2 cellular contexts compared by ENCODE assay signal in the genomic region with DNA sequence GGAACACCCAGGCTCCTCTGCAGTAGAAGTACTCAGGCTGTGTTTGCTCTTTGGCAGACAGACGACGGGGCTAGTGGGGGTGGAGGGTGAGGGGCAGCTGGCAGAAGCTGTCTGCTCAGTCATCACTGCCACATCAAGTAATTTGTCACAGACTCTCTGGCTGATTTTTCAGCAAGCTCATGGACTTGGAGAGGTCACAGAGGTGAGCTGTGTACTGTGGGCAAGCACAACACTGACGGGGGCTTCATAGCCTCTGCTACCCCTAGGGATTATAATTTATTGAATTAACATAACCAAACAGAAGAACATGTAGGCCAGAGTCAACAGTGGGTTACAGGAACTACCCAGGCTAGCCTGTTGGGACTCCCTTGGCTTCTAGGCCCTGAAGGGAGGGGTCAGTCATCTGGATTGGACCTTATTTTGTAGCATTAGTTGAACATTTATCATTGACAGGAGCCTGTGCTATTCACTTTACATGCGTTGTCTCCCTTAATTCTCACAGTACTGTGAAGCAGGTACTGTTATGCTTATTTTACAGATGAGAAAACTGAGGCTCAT.
A peak's percentile ranks its signal among the peaks of the same experiment; 100 is the strongest.
TF ChIP-seq lines count a peak whose summit lies in the region.

No MANE protein-coding gene starts in this region.

TF ChIP-seq in liver, 16 proteins besides CTCF, POLR2A, EP300 and RAD21 (continued from another document):
- TF ChIP-seq HNF4G (IDR thresholded peaks at IDR 0.05) (no peak), SP1 (IDR thresholded peaks at IDR 0.05) (peak; percentile 65), EGR1 (IDR thresholded peaks at IDR 0.05; ENCODE audit: low read depth in 2 of 2) (no peak), FOXA1 (IDR thresholded peaks at IDR 0.05) (peak; percentile 15)
TF ChIP-seq in liver: peak in this region for 5.

TF ChIP-seq in HepG2, 621 proteins besides CTCF, POLR2A, EP300 and RAD21 (continued from another document):
- TF ChIP-seq, protein P1, sequence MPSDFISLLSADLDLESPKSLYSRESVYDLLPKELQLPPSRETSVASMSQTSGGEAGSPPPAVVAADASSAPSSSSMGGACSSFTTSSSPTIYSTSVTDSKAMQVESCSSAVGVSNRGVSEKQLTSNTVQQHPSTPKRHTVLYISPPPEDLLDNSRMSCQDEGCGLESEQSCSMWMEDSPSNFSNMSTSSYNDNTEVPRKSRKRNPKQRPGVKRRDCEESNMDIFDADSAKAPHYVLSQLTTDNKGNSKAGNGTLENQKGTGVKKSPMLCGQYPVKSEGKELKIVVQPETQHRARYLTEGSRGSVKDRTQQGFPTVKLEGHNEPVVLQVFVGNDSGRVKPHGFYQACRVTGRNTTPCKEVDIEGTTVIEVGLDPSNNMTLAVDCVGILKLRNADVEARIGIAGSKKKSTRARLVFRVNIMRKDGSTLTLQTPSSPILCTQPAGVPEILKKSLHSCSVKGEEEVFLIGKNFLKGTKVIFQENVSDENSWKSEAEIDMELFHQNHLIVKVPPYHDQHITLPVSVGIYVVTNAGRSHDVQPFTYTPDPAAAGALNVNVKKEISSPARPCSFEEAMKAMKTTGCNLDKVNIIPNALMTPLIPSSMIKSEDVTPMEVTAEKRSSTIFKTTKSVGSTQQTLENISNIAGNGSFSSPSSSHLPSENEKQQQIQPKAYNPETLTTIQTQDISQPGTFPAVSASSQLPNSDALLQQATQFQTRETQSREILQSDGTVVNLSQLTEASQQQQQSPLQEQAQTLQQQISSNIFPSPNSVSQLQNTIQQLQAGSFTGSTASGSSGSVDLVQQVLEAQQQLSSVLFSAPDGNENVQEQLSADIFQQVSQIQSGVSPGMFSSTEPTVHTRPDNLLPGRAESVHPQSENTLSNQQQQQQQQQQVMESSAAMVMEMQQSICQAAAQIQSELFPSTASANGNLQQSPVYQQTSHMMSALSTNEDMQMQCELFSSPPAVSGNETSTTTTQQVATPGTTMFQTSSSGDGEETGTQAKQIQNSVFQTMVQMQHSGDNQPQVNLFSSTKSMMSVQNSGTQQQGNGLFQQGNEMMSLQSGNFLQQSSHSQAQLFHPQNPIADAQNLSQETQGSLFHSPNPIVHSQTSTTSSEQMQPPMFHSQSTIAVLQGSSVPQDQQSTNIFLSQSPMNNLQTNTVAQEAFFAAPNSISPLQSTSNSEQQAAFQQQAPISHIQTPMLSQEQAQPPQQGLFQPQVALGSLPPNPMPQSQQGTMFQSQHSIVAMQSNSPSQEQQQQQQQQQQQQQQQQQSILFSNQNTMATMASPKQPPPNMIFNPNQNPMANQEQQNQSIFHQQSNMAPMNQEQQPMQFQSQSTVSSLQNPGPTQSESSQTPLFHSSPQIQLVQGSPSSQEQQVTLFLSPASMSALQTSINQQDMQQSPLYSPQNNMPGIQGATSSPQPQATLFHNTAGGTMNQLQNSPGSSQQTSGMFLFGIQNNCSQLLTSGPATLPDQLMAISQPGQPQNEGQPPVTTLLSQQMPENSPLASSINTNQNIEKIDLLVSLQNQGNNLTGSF (CRISPR knock-in tag; IDR thresholded peaks at IDR 0.05) = no peak
- TF ChIP-seq ZNF296 (CRISPR knock-in tag; conservative IDR thresholded peaks at IDR 0.05) = no peak
- no peak for TF ChIP-seq HES4 (CRISPR knock-in tag; IDR thresholded peaks at IDR 0.05; ENCODE audit: borderline replicate concordance)
- TF ChIP-seq GATAD2A (CRISPR knock-in tag; IDR thresholded peaks at IDR 0.05) = no peak
- TF ChIP-seq, protein P2, sequence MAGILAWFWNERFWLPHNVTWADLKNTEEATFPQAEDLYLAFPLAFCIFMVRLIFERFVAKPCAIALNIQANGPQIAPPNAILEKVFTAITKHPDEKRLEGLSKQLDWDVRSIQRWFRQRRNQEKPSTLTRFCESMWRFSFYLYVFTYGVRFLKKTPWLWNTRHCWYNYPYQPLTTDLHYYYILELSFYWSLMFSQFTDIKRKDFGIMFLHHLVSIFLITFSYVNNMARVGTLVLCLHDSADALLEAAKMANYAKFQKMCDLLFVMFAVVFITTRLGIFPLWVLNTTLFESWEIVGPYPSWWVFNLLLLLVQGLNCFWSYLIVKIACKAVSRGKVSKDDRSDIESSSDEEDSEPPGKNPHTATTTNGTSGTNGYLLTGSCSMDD (CRISPR knock-in tag; IDR thresholded peaks at IDR 0.05) = no peak
- TF ChIP-seq SNRNP70 (IDR thresholded peaks at IDR 0.05; ENCODE audit: low read depth, low read length) = no peak
- TF ChIP-seq CC2D1A (CRISPR knock-in tag; IDR thresholded peaks at IDR 0.05) = no peak
- TF ChIP-seq SMARCC2 (IDR thresholded peaks at IDR 0.05) = no peak
- TF ChIP-seq, protein P3, sequence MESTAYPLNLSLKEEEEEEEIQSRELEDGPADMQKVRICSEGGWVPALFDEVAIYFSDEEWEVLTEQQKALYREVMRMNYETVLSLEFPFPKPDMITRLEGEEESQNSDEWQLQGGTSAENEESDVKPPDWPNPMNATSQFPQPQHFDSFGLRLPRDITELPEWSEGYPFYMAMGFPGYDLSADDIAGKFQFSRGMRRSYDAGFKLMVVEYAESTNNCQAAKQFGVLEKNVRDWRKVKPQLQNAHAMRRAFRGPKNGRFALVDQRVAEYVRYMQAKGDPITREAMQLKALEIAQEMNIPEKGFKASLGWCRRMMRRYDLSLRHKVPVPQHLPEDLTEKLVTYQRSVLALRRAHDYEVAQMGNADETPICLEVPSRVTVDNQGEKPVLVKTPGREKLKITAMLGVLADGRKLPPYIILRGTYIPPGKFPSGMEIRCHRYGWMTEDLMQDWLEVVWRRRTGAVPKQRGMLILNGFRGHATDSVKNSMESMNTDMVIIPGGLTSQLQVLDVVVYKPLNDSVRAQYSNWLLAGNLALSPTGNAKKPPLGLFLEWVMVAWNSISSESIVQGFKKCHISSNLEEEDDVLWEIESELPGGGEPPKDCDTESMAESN (CRISPR knock-in tag; conservative IDR thresholded peaks at IDR 0.05) = no peak
- no peak for TF ChIP-seq ZSCAN25 (CRISPR knock-in tag; IDR thresholded peaks at IDR 0.05)
- TF ChIP-seq SAP130 (CRISPR knock-in tag; IDR thresholded peaks at IDR 0.05; ENCODE audit: low read depth) = no peak
- TF ChIP-seq, protein P4, sequence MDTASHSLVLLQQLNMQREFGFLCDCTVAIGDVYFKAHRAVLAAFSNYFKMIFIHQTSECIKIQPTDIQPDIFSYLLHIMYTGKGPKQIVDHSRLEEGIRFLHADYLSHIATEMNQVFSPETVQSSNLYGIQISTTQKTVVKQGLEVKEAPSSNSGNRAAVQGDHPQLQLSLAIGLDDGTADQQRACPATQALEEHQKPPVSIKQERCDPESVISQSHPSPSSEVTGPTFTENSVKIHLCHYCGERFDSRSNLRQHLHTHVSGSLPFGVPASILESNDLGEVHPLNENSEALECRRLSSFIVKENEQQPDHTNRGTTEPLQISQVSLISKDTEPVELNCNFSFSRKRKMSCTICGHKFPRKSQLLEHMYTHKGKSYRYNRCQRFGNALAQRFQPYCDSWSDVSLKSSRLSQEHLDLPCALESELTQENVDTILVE (CRISPR knock-in tag; IDR thresholded peaks at IDR 0.05) = no peak
- no peak for TF ChIP-seq U2AF2 (IDR thresholded peaks at IDR 0.05; ENCODE audit: low read depth, low read length)
- TF ChIP-seq ZMYM2 (CRISPR knock-in tag; IDR thresholded peaks at IDR 0.05) = no peak
